ENCODE assay signal across 30 cellular contexts in the genomic region with DNA sequence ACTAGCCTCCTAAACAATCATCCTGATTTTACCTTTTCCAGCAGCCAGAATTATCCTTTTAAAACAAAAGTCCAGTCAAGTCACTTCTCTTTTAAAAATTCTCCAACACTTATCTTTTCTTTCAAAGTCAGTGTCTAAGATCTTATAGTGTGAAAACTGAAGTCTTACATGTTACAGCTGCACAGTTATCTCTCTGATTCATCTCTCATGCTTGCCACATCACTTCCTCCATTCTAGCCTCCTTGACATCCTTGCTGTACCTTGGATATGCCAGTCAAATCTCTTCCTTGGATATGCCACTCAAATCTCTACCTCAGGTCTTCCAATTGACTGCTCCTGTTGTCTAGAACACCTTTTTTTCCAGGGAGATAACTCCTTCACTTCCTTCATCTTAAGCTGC.
"Had no signal": no experiment of that assay in that cellular context is flagged by ENCODE, and none has a peak within 500 bp of the region (broad histone marks: within the 10 kb centered on the region; RNA-seq: fewer than 3 reads in every experiment).

No MANE protein-coding gene starts in this region.

- H3K9ac ChIP-seq: parathyroid adenoma had no signal

- H2AFZ ChIP-seq: parathyroid adenoma had no signal

- H3K9me3 ChIP-seq: body of pancreas, colonic mucosa, gastroesophageal sphincter, right atrium auricular region, stomach, thyroid gland, upper lobe of left lung, vagina had no signal

- H3K36me3 ChIP-seq: cardiac muscle cell, colonic mucosa, gastroesophageal sphincter, right atrium auricular region, stomach, thyroid gland, upper lobe of left lung, vagina had no signal

- H3K4me2 ChIP-seq: smooth muscle cell had no signal

- H3K4me3 ChIP-seq: body of pancreas, cardiac muscle cell, colonic mucosa, dorsolateral prefrontal cortex, gastroesophageal sphincter, right atrium auricular region, smooth muscle cell, stomach, thyroid gland, upper lobe of left lung, vagina had no signal

- H3K4me1 ChIP-seq: body of pancreas, colonic mucosa, gastroesophageal sphincter, parathyroid adenoma, right atrium auricular region, stomach, thyroid gland, upper lobe of left lung, vagina had no signal

- H3K27me3 ChIP-seq: body of pancreas, cardiac muscle cell, colonic mucosa, dorsolateral prefrontal cortex, gastroesophageal sphincter, right atrium auricular region, stomach, thyroid gland, upper lobe of left lung, vagina had no signal

- DNase-seq: activated CD4-positive, alpha-beta T cell treated with anti-CD3 and anti-CD28 coated beads for 4 hours; activated CD4-positive, alpha-beta T cell treated with anti-CD3 and anti-CD28 coated beads, Interleukin-2, amount 50 U/mL, for 4 hours; activated CD4-positive, CD25-positive, alpha-beta regulatory T cell; activated naive CD4-positive, alpha-beta T cell; activated T-cell treated with anti-CD3 and anti-CD28 coated beads for 4 hours; activated T-cell treated with anti-CD3 and anti-CD28 coated beads, Interleukin-2, amount 50 U/mL, for 72 hours; aorta; body of pancreas; cerebellar nuclear complex; colonic mucosa; dorsolateral prefrontal cortex; effector memory CD4-positive, alpha-beta T cell; head of caudate nucleus; hypothalamus; midbrain; naive thymus-derived CD4-positive, alpha-beta T cell; nucleus accumbens; stimulated activated CD4-positive, alpha-beta T cell treated with anti-CD3 and anti-CD28 coated beads, Interleukin-1b, Interleukin-23, amount 100 ng/mL, for 48 hours; stimulated activated CD4-positive, alpha-beta T cell treated with anti-CD3 and anti-CD28 coated beads, Interleukin-4, amount 100 ng/mL, for 4 hours; stimulated activated CD8-positive, alpha-beta memory T cell treated with anti-CD3 and anti-CD28 coated beads, Interleukin-4, amount 100 ng/mL, for 48 hours; stimulated activated naive B cell treated with anti-CD40 and anti-IgM and Interleukin-4, amounts not matched to agents 10 μg/mL and 1 μg/mL and 100 μg/mL, for 72 hours; stomach; thyroid gland; upper lobe of left lung had no signal

- H3K27ac ChIP-seq: body of pancreas, cardiac muscle cell, colonic mucosa, dorsolateral prefrontal cortex, gastroesophageal sphincter, parathyroid adenoma, right atrium auricular region, stomach, thyroid gland, upper lobe of left lung, vagina had no signal
